In the genomic region with DNA sequence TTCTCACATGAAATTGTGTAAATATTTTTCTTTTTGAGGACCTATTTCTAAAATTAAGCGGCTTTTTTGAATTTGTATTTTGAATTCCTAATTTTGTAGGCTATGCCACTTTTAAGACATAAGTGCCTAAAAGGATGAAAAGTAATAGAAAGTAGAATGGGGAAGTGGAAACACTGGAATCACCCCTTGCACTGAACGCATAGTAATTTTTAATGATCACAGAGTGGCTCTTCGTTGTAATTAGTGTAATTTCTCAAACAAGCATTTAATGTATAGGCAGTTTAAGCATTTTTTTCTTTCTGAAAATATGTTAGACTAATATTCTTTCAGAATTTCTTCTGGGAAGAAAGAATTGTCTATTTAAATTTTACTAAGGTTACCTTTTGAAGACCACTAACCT, we compare ENCODE assay signal across 1 cellular context.
TF ChIP-seq lines count a peak whose summit lies in the region.

No MANE protein-coding gene starts in this region.

TF ChIP-seq in GM12878, 131 proteins besides CTCF, POLR2A, EP300 and RAD21 (continued from another document):
- TF ChIP-seq, protein P1, sequence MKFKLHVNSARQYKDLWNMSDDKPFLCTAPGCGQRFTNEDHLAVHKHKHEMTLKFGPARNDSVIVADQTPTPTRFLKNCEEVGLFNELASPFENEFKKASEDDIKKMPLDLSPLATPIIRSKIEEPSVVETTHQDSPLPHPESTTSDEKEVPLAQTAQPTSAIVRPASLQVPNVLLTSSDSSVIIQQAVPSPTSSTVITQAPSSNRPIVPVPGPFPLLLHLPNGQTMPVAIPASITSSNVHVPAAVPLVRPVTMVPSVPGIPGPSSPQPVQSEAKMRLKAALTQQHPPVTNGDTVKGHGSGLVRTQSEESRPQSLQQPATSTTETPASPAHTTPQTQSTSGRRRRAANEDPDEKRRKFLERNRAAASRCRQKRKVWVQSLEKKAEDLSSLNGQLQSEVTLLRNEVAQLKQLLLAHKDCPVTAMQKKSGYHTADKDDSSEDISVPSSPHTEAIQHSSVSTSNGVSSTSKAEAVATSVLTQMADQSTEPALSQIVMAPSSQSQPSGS (IDR thresholded peaks at IDR 0.05; ENCODE audit: low read length), result no peak
- TF ChIP-seq KDM1A (IDR thresholded peaks at IDR 0.05; ENCODE audit: borderline replicate concordance), result no peak
- TF ChIP-seq BRCA1 (IDR thresholded peaks at IDR 0.05; ENCODE audit: low read depth, low read length), result no peak
- TF ChIP-seq BCL11A (IDR thresholded peaks at IDR 0.05; ENCODE audit: low read depth, low read length), result 0 out of 2 replicates have a peak, but pooled peaks have one; percentile 27
- no peak for TF ChIP-seq FOXK2 (IDR thresholded peaks at IDR 0.05)
- TF ChIP-seq DPF2 (IDR thresholded peaks at IDR 0.05), result 0 out of 2 replicates have a peak, but pooled peaks have one; percentile 26
- peak; percentile 90 for TF ChIP-seq MTA2 (IDR thresholded peaks at IDR 0.05; ENCODE audit: low read depth)
- TF ChIP-seq MEF2B (IDR thresholded peaks at IDR 0.05; ENCODE audit: partially characterized antibody, poor library complexity, severe bottlenecking), result peak; percentile 7
